Comparison of ENCODE assay signal across 2 cellular contexts in the genomic region with DNA sequence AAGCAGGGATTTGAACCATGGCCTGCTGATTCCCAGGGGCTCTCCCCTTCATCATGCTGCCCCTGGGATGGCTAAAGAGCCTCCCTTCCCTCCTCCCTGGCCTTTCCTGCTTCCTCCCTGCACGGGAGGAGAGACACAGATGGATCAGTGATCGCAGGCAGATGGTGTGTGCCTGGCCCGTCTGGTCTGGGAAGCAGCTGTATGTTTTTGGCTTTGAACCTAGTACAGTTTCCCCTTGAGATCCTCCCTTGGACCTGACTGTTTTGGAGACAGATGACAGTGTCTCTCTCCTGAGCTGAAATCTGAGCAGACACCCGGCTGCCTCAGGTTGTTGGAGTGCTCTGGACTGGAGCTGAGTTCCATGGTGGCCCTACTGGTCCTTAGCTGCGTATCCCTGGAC.
TF ChIP-seq lines count a peak whose summit lies in the region.

No MANE protein-coding gene starts in this region.

TF ChIP-seq in GM23338, 12 proteins besides CTCF, POLR2A, EP300 and RAD21 (continues in another document):
- TF ChIP-seq, protein P1, sequence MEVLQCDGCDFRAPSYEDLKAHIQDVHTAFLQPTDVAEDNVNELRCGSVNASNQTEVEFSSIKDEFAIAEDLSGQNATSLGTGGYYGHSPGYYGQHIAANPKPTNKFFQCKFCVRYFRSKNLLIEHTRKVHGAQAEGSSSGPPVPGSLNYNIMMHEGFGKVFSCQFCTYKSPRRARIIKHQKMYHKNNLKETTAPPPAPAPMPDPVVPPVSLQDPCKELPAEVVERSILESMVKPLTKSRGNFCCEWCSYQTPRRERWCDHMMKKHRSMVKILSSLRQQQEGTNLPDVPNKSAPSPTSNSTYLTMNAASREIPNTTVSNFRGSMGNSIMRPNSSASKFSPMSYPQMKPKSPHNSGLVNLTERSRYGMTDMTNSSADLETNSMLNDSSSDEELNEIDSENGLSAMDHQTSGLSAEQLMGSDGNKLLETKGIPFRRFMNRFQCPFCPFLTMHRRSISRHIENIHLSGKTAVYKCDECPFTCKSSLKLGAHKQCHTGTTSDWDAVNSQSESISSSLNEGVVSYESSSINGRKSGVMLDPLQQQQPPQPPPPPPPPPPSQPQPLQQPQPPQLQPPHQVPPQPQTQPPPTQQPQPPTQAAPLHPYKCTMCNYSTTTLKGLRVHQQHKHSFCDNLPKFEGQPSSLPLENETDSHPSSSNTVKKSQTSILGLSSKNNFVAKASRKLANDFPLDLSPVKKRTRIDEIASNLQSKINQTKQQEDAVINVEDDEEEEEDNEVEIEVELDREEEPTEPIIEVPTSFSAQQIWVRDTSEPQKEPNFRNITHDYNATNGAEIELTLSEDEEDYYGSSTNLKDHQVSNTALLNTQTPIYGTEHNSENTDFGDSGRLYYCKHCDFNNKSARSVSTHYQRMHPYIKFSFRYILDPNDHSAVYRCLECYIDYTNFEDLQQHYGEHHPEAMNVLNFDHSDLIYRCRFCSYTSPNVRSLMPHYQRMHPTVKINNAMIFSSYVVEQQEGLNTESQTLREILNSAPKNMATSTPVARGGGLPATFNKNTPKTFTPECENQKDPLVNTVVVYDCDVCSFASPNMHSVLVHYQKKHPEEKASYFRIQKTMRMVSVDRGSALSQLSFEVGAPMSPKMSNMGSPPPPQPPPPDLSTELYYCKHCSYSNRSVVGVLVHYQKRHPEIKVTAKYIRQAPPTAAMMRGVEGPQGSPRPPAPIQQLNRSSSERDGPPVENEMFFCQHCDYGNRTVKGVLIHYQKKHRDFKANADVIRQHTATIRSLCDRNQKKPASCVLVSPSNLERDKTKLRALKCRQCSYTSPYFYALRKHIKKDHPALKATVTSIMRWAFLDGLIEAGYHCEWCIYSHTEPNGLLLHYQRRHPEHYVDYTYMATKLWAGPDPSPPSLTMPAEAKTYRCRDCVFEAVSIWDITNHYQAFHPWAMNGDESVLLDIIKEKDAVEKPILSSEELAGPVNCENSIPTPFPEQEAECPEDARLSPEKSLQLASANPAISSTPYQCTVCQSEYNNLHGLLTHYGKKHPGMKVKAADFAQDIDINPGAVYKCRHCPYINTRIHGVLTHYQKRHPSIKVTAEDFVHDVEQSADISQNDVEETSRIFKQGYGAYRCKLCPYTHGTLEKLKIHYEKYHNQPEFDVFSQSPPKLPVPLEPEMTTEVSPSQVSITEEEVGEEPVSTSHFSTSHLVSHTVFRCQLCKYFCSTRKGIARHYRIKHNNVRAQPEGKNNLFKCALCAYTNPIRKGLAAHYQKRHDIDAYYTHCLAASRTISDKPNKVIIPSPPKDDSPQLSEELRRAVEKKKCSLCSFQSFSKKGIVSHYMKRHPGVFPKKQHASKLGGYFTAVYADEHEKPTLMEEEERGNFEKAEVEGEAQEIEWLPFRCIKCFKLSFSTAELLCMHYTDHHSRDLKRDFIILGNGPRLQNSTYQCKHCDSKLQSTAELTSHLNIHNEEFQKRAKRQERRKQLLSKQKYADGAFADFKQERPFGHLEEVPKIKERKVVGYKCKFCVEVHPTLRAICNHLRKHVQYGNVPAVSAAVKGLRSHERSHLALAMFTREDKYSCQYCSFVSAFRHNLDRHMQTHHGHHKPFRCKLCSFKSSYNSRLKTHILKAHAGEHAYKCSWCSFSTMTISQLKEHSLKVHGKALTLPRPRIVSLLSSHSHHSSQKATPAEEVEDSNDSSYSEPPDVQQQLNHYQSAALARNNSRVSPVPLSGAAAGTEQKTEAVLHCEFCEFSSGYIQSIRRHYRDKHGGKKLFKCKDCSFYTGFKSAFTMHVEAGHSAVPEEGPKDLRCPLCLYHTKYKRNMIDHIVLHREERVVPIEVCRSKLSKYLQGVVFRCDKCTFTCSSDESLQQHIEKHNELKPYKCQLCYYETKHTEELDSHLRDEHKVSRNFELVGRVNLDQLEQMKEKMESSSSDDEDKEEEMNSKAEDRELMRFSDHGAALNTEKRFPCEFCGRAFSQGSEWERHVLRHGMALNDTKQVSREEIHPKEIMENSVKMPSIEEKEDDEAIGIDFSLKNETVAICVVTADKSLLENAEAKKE (CRISPR knock-in tag; IDR thresholded peaks at IDR 0.05), result no peak
- no peak for TF ChIP-seq JUNB (IDR thresholded peaks at IDR 0.05; ENCODE audit: unreplicated experiment)
- TF ChIP-seq POLR2AphosphoS5 (IDR thresholded peaks at IDR 0.05; ENCODE audit: low read depth), result no peak
- TF ChIP-seq EZH2 (IDR thresholded peaks at IDR 0.05; ENCODE audit: low read depth, unreplicated experiment), result no peak
- no peak for TF ChIP-seq ZNF114 (CRISPR knock-in tag; IDR thresholded peaks at IDR 0.05)
- no peak for TF ChIP-seq EZH2phosphoT487 (IDR thresholded peaks at IDR 0.05; ENCODE audit: unreplicated experiment)
- TF ChIP-seq, protein P2, sequence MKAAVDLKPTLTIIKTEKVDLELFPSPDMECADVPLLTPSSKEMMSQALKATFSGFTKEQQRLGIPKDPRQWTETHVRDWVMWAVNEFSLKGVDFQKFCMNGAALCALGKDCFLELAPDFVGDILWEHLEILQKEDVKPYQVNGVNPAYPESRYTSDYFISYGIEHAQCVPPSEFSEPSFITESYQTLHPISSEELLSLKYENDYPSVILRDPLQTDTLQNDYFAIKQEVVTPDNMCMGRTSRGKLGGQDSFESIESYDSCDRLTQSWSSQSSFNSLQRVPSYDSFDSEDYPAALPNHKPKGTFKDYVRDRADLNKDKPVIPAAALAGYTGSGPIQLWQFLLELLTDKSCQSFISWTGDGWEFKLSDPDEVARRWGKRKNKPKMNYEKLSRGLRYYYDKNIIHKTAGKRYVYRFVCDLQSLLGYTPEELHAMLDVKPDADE (IDR thresholded peaks at IDR 0.05), result no peak
- TF ChIP-seq ZNF331 (CRISPR knock-in tag; IDR thresholded peaks at IDR 0.05; ENCODE audit: low read depth), result no peak
- TF ChIP-seq NANOG (IDR thresholded peaks at IDR 0.05; ENCODE audit: borderline replicate concordance), result no peak
- no peak for TF ChIP-seq STAT1 (IDR thresholded peaks at IDR 0.05; ENCODE audit: unreplicated experiment)
- TF ChIP-seq CREB1 (CRISPR knock-in tag; IDR thresholded peaks at IDR 0.05; ENCODE audit: low read depth), result no peak

TF ChIP-seq in H1, 55 proteins besides CTCF, POLR2A, EP300 and RAD21:
- TF ChIP-seq SP4 (IDR thresholded peaks at IDR 0.05; ENCODE audit: low read length), result no peak
- TF ChIP-seq, protein P3, sequence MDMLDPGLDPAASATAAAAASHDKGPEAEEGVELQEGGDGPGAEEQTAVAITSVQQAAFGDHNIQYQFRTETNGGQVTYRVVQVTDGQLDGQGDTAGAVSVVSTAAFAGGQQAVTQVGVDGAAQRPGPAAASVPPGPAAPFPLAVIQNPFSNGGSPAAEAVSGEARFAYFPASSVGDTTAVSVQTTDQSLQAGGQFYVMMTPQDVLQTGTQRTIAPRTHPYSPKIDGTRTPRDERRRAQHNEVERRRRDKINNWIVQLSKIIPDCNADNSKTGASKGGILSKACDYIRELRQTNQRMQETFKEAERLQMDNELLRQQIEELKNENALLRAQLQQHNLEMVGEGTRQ (IDR thresholded peaks at IDR 0.05; ENCODE audit: low read length), result no peak
- no peak for TF ChIP-seq JUN (IDR thresholded peaks at IDR 0.05; ENCODE audit: low read depth, low read length)
- no peak for TF ChIP-seq TBP (IDR thresholded peaks at IDR 0.05; ENCODE audit: low read depth, low read length)
